Comparison of ENCODE assay signal across 14 cellular contexts in the genomic region with DNA sequence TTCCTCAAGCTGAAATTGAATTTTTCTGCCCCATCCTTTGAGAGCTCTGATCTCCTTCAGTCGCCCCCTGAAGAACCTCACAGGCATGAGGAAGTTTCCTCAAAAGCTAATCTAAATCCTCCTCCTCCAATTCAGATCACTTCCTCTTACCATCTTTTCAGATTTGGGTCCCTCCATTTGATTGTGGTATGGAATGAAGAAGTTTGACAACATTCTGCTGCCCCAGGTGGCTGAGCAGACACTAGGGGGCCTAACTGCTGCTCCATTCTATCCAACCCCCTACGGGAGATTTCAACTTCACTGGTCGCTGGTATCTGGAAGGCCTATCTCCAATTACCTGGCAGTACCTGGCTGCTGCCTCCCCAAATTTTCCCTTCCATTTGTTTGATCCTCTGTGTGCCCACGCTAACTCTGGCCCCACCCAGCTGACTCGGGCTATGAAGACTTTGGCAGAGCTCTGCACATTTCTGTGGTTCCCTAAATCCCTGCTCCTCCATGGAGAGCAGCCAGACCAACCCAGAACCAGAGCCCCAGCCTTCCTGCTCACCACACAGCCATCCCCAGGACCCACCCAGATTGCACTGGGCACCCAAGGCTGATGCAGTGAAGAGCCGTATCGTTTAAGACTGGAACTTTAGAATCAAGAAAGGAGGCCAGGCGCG. TPM values are rescaled to one million over a fixed set of nuclear protein-coding genes. Genes with fewer than 3 reads are reported as not detected.
DNase-seq lines count a peak whose midpoint lies in the region; ATAC-seq and TF ChIP-seq lines count a peak whose summit lies in the region.
"Had no signal": no experiment of that assay in that cellular context is flagged by ENCODE, and none has a peak within 500 bp of the region (broad histone marks: within the 10 kb centered on the region; RNA-seq: fewer than 3 reads in every experiment).

No MANE protein-coding gene starts in this region.

- CTCF ChIA-PET in A673 (lab: Charles Lee), result no interaction called here

- ATAC-seq in RWPE2 (ENCODE audit: low read depth), result peak; percentile 53; the same call in 2 of the 3 replicates
- ATAC-seq in upper lobe of right lung, result no peak

- H3K27me3 ChIP-seq in A673 (replicated peaks; ENCODE audit: insufficient read depth, low read depth, low read length, poor library complexity) (peaks cover 3% of the 10 kb centered on the region), RWPE2 (ENCODE audit: insufficient read depth, poor library complexity, severe bottlenecking) (no peaks in the 10 kb centered on the region), upper lobe of right lung (no peaks in the 10 kb centered on the region)
- H3K27me3 ChIP-seq: vagina had no signal

- no peak for DNase-seq in A673 (ENCODE audit: low spot score)
- DNase-seq in HFF-Myc (ENCODE audit: extremely low read depth, low read depth), result no peak
- no peak for DNase-seq in RWPE2 (ENCODE audit: low spot score)
- no peak for DNase-seq in fibroblast of mammary gland (ENCODE audit: low read depth)
- DNase-seq in activated naive CD4-positive, alpha-beta T cell treated with anti-CD3 and anti-CD28 coated beads, Interleukin-2, amount 50 U/mL, for 16 hours, result no peak
- no peak for DNase-seq in activated CD4-positive, alpha-beta T cell treated with anti-CD3 and anti-CD28 coated beads, Interleukin-2, amount 50 U/mL, for 48 hours
- DNase-seq in upper lobe of right lung, result no peak
- no peak for DNase-seq in LoVo (ENCODE audit: low spot score)
- DNase-seq: activated gamma-delta T cell, HCEC 1CT, MM.1S, PC-9 had no signal

- H3K9me3 ChIP-seq in A673 (ENCODE audit: low read depth, low read length, poor library complexity, severe bottlenecking), result no peaks in the 10 kb centered on the region
- no peaks in the 10 kb centered on the region for H3K9me3 ChIP-seq in RWPE2 (ENCODE audit: severe bottlenecking)
- no peaks in the 10 kb centered on the region for H3K9me3 ChIP-seq in upper lobe of right lung
- H3K9me3 ChIP-seq: vagina had no signal

- H3K4me1 ChIP-seq in A673 (ENCODE audit: insufficient read depth, low read length, poor library complexity, severe bottlenecking), result no peaks in the 10 kb centered on the region
- H3K4me1 ChIP-seq in RWPE2 (ENCODE audit: insufficient read depth, poor library complexity, severe bottlenecking), result peaks cover 7% of the 10 kb centered on the region
- H3K4me1 ChIP-seq in upper lobe of right lung, result no peaks in the 10 kb centered on the region

- H3K4me3 ChIP-seq in A673 (ENCODE audit: low read depth, low read length, poor library complexity, severe bottlenecking), result no peak overlapping the region
- no peak overlapping the region for H3K4me3 ChIP-seq in HFF-Myc (replicated peaks; ENCODE audit: low read depth, low read length)
- no peak overlapping the region for H3K4me3 ChIP-seq in RWPE2 (ENCODE audit: severe bottlenecking)
- no peak overlapping the region for H3K4me3 ChIP-seq in fibroblast of mammary gland (ENCODE audit: control insufficient read depth, low read depth, low read length)
- H3K4me3 ChIP-seq in upper lobe of right lung, result no peak overlapping the region
- H3K4me3 ChIP-seq: PC-9, vagina had no signal

- TF ChIP-seq CTCF in A673 (conservative IDR thresholded peaks at IDR 0.05; ENCODE audit: low read depth, low read length) (peak; percentile 44), HFF-Myc (IDR thresholded peaks at IDR 0.05; ENCODE audit: low read depth, low read length, missing control alignments) (peak; percentile 9), RWPE2 (IDR thresholded peaks at IDR 0.05; ENCODE audit: poor library complexity, severe bottlenecking) (no peak), fibroblast of mammary gland (conservative IDR thresholded peaks at IDR 0.05; ENCODE audit: control insufficient read depth, insufficient read depth, low read depth, low read length) (peak; percentile 2), upper lobe of right lung (IDR thresholded peaks at IDR 0.05) (no peak)

- intact Hi-C loops in A673 (cut with micrococcal nuclease; ENCODE audit: unreplicated experiment) (no loop called here), upper lobe of right lung (cut with DNase I) (no loop called here)

- POLR2A ChIA-PET in A673 (lab: Charles Lee; ENCODE audit: low non-redundant PET), result no interaction called here

- no TSS peak for BruUV-seq in A673 (replicated peaks; lab: Mats Ljungman, UMichigan)

- H3K27ac ChIP-seq in A673 (ENCODE audit: low read depth, low read length, poor library complexity, severe bottlenecking) (no peak overlapping the region), RWPE2 (ENCODE audit: poor library complexity, severe bottlenecking) (no peak overlapping the region), upper lobe of right lung (no peak overlapping the region)
- H3K27ac ChIP-seq: PC-9, vagina had no signal

- H3K36me3 ChIP-seq in A673 (ENCODE audit: insufficient read depth, low read length, poor library complexity, severe bottlenecking), result no peaks in the 10 kb centered on the region
- H3K36me3 ChIP-seq in RWPE2 (ENCODE audit: low read depth), result peaks cover 88% of the 10 kb centered on the region
- no peaks in the 10 kb centered on the region for H3K36me3 ChIP-seq in upper lobe of right lung

RNA-seq across cellular contexts. Expression of gene IRF6, which starts 7.8 kb away (rescaled TPM):
- total RNA-seq in A673 (2021), result 0.17 and 0.28 TPM in 2 replicates
- total RNA-seq in upper lobe of right lung, result 17.9 TPM

RNA-seq across cellular contexts. Expression of gene C1orf74, which starts 13.8 kb away (rescaled TPM):
- 4.2 and 5.0 TPM in 2 replicates for total RNA-seq in A673 (2021)
- total RNA-seq in upper lobe of right lung, result 0.96 TPM

RNA-seq across cellular contexts. Expression of gene UTP25, which starts 29.7 kb away (rescaled TPM):
- total RNA-seq in A673 (2021) (8.9 and 11.5 TPM in 2 replicates), upper lobe of right lung (7.1 TPM)

RNA-seq across cellular contexts. Expression of gene TRAF3IP3, which starts 42.3 kb away (rescaled TPM):
- total RNA-seq in A673 (2021) (1.2 and 1.6 TPM in 2 replicates), upper lobe of right lung (12.4 TPM)
- total RNA-seq: PC-9, renal cortical epithelial cell had no signal

Comparison
In these comparisons a context has a peak if more than half of its experiments do, and no peak if none do; other contexts are left out.
1. CTCF ChIP-seq: peak in A673 (single experiment), HFF-Myc (single experiment) and fibroblast of mammary gland (single experiment); none in RWPE2 (single experiment) and upper lobe of right lung (single experiment).
2. RNA of gene IRF6, which starts 7.8 kb away (total RNA-seq): 17.9 TPM in upper lobe of right lung (single experiment); 0.17 to 0.28 TPM in A673; every median in the first group is over 10 times any median in the second.